ENCODE assay signal across 9 cellular contexts in the genomic region with DNA sequence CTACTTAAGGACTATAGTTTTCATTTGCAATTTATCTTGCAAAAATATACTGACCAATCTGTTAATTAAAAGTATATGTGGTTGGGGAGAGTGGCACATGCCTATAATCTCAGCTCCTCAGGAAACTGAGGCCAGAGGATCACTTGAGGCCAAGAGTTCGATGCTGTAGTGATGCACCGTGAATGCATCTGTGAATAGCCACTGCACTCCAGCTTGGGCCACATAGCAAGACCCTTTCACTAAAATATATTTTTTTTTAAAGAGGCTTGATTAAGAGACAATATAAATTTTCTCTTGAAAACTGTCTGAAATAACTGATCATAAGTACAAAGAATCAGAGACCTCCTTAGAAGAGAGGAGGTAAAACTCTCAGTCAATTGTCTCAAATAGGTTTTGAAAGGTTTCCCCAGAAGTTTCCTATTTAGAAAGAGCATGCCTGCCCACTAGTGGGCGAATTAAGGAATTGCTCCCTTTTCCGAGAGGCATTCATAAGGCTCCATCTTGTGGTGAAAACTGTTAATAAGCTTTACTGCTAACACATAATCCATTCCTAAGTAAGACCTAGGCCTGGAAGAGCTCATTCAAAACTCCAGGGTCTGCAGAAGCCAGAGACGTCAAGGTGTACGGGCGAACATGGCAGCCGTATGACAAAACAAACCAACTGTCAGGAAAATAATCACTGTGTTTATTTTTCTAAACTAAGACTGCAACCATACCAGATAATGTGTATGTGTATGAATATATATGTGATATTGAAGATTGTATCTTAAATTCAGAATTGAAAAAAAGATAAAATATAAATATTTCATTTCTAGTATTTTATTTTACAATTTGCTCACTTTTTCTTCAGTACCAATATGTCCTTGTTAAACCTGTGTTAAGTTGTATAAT.
DNase-seq lines count a peak whose midpoint lies in the region; ATAC-seq, FAIRE-seq and TF ChIP-seq lines count a peak whose summit lies in the region.
"Had no signal": no experiment of that assay in that cellular context is flagged by ENCODE, and none has a peak within 500 bp of the region (broad histone marks: within the 10 kb centered on the region; RNA-seq: fewer than 3 reads in every experiment).

No MANE protein-coding gene starts in this region.

- TF ChIP-seq CTCF in VCaP (conservative IDR thresholded peaks at IDR 0.05) = peak; percentile 99

- H3K36me3 Mint-ChIP-seq in central memory CD8-positive, alpha-beta T cell (ENCODE audit: insufficient read depth) = no peaks in the 10 kb centered on the region

- no peak overlapping the region for H3K27ac Mint-ChIP-seq in central memory CD8-positive, alpha-beta T cell (ENCODE audit: low read depth)
- H3K27ac Mint-ChIP-seq: T-helper 1 cell treated with Interleukin-12 subunit alpha and Interleukin-12 subunit beta and Interleukin-4 antibody, amounts not matched to agents 30 μg/mL and 1 μg/mL, for 36 hours had no signal

- H3K9me3 Mint-ChIP-seq in central memory CD8-positive, alpha-beta T cell = no peaks in the 10 kb centered on the region
- H3K9me3 Mint-ChIP-seq: T-helper 1 cell treated with Interleukin-12 subunit alpha and Interleukin-12 subunit beta and Interleukin-4 antibody, amounts not matched to agents 30 μg/mL and 1 μg/mL, for 36 hours had no signal

- FAIRE-seq in GM19239 (lab: Jason Lieb, UNC) = peak; percentile 97

- DNase-seq in CD1c-positive myeloid dendritic cell (ENCODE audit: extremely low spot score) = peak; percentile 95
- DNase-seq in GM19239 (ENCODE audit: insufficient read length, low spot score) = peak; percentile 63
- DNase-seq in NCI-H2227 (lab: John Stamatoyannopoulos, UW; ENCODE audit: unreplicated experiment) = peak; percentile 84
- peak; percentile 40 to 60 for DNase-seq in central memory CD8-positive, alpha-beta T cell (ENCODE audit: low spot score in 2 of 2)
- peak; percentile 93 for DNase-seq in left kidney (ENCODE audit: low read depth, low spot score)
- DNase-seq in stimulated activated CD4-positive, alpha-beta T cell treated with anti-CD3 and anti-CD28 coated beads, TNF-alpha, amount 100 ng/mL, for 1 hour (ENCODE audit: low read depth in 3 of 3, low spot score in 1 of 3) = peak; percentile 12 to 43 (median 42)

- H3K27ac ChIP-seq in VCaP = peak overlapping the region; percentile 1; the same call in 1 of the 2 replicates

- H3K4me3 Mint-ChIP-seq in central memory CD8-positive, alpha-beta T cell = no peak overlapping the region
- H3K4me3 Mint-ChIP-seq: T-helper 1 cell treated with Interleukin-12 subunit alpha and Interleukin-12 subunit beta and Interleukin-4 antibody, amounts not matched to agents 30 μg/mL and 1 μg/mL, for 36 hours had no signal

- H3K27me3 Mint-ChIP-seq in central memory CD8-positive, alpha-beta T cell = peaks cover 25% of the 10 kb centered on the region

- ATAC-seq in HG03280 (IDR thresholded peaks at IDR 0.05; ENCODE audit: unreplicated experiment) = peak; percentile 84
- ATAC-seq in central memory CD8-positive, alpha-beta T cell (replicated peaks; ENCODE audit: extremely low read depth, poor library complexity, severe bottlenecking) = peak; percentile 62

- no peaks in the 10 kb centered on the region for H3K4me1 Mint-ChIP-seq in central memory CD8-positive, alpha-beta T cell

Comparison
In these comparisons a context has a peak if more than half of its experiments do, and no peak if none do; other contexts are left out.
1. Peak in every context shown above with its lines: DNase-seq, ATAC-seq and H3K27ac ChIP-seq.
2. DNase-seq: peak in every context shown above with its lines; median percentile 95 in CD1c-positive myeloid dendritic cell; 93 in left kidney; 84 in NCI-H2227; 63 in GM19239; 50 in central memory CD8-positive, alpha-beta T cell; 42 in stimulated activated CD4-positive, alpha-beta T cell treated with anti-CD3 and anti-CD28 coated beads, TNF-alpha, amount 100 ng/mL, for 1 hour.